ENCODE assay signal across 20 cellular contexts in genomic region chr13:52009985-52010384, GRCh38. TPM values are rescaled to one million over a fixed set of nuclear protein-coding genes. Genes with fewer than 3 reads are reported as not detected.
DNase-seq lines count a peak whose midpoint lies in the region; ATAC-seq and TF ChIP-seq lines count a peak whose summit lies in the region.
"Had no signal": no experiment of that assay in that cellular context is flagged by ENCODE, and none has a peak within 500 bp of the region (broad histone marks: within the 10 kb centered on the region; RNA-seq: fewer than 3 reads in every experiment).

No MANE protein-coding gene starts in this region.

- H3K4ac ChIP-seq in H9 (ENCODE audit: low read depth, low read length), result no peak overlapping the region

- peaks cover 8% of the 10 kb centered on the region for H3K23me2 ChIP-seq in H9 (ENCODE audit: insufficient read length, low read depth, low read length, poor library complexity, severe bottlenecking)

- H3K79me2 ChIP-seq in H9 (ENCODE audit: insufficient read depth, low read length), result peaks cover 9% of the 10 kb centered on the region; the same call in 1 of the 2 replicates

- H2BK20ac ChIP-seq in H9 (ENCODE audit: low read depth, low read length, poor library complexity, severe bottlenecking), result no peak overlapping the region

- H3K27ac Mint-ChIP-seq in CD4-positive, CD25-positive, alpha-beta regulatory T cell, result no peak overlapping the region
- H3K27ac Mint-ChIP-seq in H9 (no peak overlapping the region), brain (peak overlapping the region in 1 of 5 experiments; percentile 61), chondrocyte (ENCODE audit: unreplicated experiment) (no peak overlapping the region)
- no peak overlapping the region for H3K27ac Mint-ChIP-seq in naive thymus-derived CD4-positive, alpha-beta T cell
- H3K27ac Mint-ChIP-seq: activated CD8-positive, alpha-beta T cell treated with anti-CD3 and anti-CD28 coated beads for 36 hours had no signal

- no peak overlapping the region for H3K4me3 ChIP-seq in CD4-positive, CD25-positive, alpha-beta regulatory T cell (ENCODE audit: low read depth, low read length)
- H3K4me3 ChIP-seq in naive thymus-derived CD4-positive, alpha-beta T cell (ENCODE audit: low read length), result no peak overlapping the region
- H3K4me3 ChIP-seq: colonic mucosa had no signal

- no peak overlapping the region for H3T11ph ChIP-seq in H9 (ENCODE audit: low read length)

- H4K8ac ChIP-seq in H9 (replicated peaks; ENCODE audit: insufficient read length, low read depth, low read length), result no peak overlapping the region

- intact Hi-C loops in naive thymus-derived CD4-positive, alpha-beta T cell (cut with micrococcal nuclease), result loop anchor here (5.0 kb wide), 4 partner anchors 183 to 607 kb away; partner anchors contain the start of gene THSD1 (in 1 of the 2)

- peaks cover 0 to 4% (median 0%) of the 10 kb centered on the region in 7 donors for H3K9me3 Mint-ChIP-seq in CD4-positive, CD25-positive, alpha-beta regulatory T cell
- peaks cover 2 to 3% of the 10 kb centered on the region in 2 experiments; a peak in 2 of 5 replicates for H3K9me3 Mint-ChIP-seq in H9
- H3K9me3 Mint-ChIP-seq in brain, result no peaks in the 10 kb centered on the region
- no peaks in the 10 kb centered on the region for H3K9me3 Mint-ChIP-seq in naive thymus-derived CD4-positive, alpha-beta T cell
- no peaks in the 10 kb centered on the region for H3K9me3 Mint-ChIP-seq in chondrocyte (ENCODE audit: low read depth)
- H3K9me3 Mint-ChIP-seq: activated CD8-positive, alpha-beta T cell treated with anti-CD3 and anti-CD28 coated beads for 36 hours had no signal

- no peaks in the 10 kb centered on the region for H3K36me3 Mint-ChIP-seq in CD4-positive, CD25-positive, alpha-beta regulatory T cell
- H3K36me3 Mint-ChIP-seq in H9 (ENCODE audit: insufficient read depth in 1 of 3, low read depth in 3 of 3) (peaks cover 8% of the 10 kb centered on the region in 3 experiments; a peak in 5 of 7 replicates), brain (peaks cover 12% of the 10 kb centered on the region), chondrocyte (ENCODE audit: low read depth) (no peaks in the 10 kb centered on the region)
- H3K36me3 Mint-ChIP-seq in naive thymus-derived CD4-positive, alpha-beta T cell, result peaks cover 0 to 8% (median 0%) of the 10 kb centered on the region in 5 donors

- DNase-seq in CD4-positive, CD25-positive, alpha-beta regulatory T cell, result no peak
- DNase-seq in H9 (no peak), chondrocyte (ENCODE audit: low spot score) (no peak), DMS153 treated with DMSO at 0.1 percent for 48 hours (lab: John Stamatoyannopoulos, UW; ENCODE audit: unreplicated experiment) (no peak), NCI-H1092 (lab: John Stamatoyannopoulos, UW) (no peak)
- no peak for DNase-seq in naive thymus-derived CD4-positive, alpha-beta T cell
- DNase-seq: activated CD8-positive, alpha-beta T cell treated with anti-CD3 and anti-CD28 coated beads for 36 hours; activated gamma-delta T cell; colonic mucosa; DMS 273 treated with DMSO at 0.1 percent for 48 hours; GM23248; NCI-H1694; NCI-H510A; SIG-M5; small intestine had no signal

- H3K14ac ChIP-seq in H9 (ENCODE audit: insufficient read depth, low read length), result no peak overlapping the region

- H2AFZ ChIP-seq in H9 (ENCODE audit: low read length), result no peak overlapping the region
- H2AFZ ChIP-seq: GM23248 had no signal

- peaks cover 38% of the 10 kb centered on the region for H3K27me3 Mint-ChIP-seq in CD4-positive, CD25-positive, alpha-beta regulatory T cell
- H3K27me3 Mint-ChIP-seq in H9 (ENCODE audit: low read depth) (peaks cover 26% of the 10 kb centered on the region), brain (peaks cover 13% of the 10 kb centered on the region), chondrocyte (ENCODE audit: low read depth) (no peaks in the 10 kb centered on the region)
- peaks cover 14 to 44% (median 23%) of the 10 kb centered on the region in 5 donors for H3K27me3 Mint-ChIP-seq in naive thymus-derived CD4-positive, alpha-beta T cell

- CTCF ChIA-PET in naive thymus-derived CD4-positive, alpha-beta T cell (lab: Charles Lee), result interaction anchor here (0.8 kb wide), 1 partner anchor 209 kb away, joined by 3 read pairs; no protein-coding TSS in a partner anchor

- no peaks in the 10 kb centered on the region for H4K20me1 ChIP-seq in H9 (ENCODE audit: control insufficient read depth, insufficient read depth, insufficient read length)

- H4K5ac ChIP-seq in H9 (ENCODE audit: insufficient read length, low read depth, low read length), result no peak overlapping the region

- peaks cover 30% of the 10 kb centered on the region for H3K4me1 ChIP-seq in CD4-positive, CD25-positive, alpha-beta regulatory T cell (ENCODE audit: control insufficient read depth, insufficient read depth, low read length, poor library complexity, severe bottlenecking)
- no peaks in the 10 kb centered on the region for H3K4me1 ChIP-seq in H9 (ENCODE audit: insufficient read depth, low read length)
- H3K4me1 ChIP-seq in naive thymus-derived CD4-positive, alpha-beta T cell (ENCODE audit: control insufficient read depth in 2 of 2, insufficient read depth in 2 of 2, low read length in 2 of 2), result peaks cover 9 to 16% of the 10 kb centered on the region in 2 donors

- H3K4me1 Mint-ChIP-seq in CD4-positive, CD25-positive, alpha-beta regulatory T cell, result peaks cover 10 to 24% (median 15%) of the 10 kb centered on the region in 4 donors
- H3K4me1 Mint-ChIP-seq in H9 (peaks cover 15 to 16% of the 10 kb centered on the region in 2 experiments; a peak in 3 of 4 replicates), brain (peaks cover 48% of the 10 kb centered on the region), chondrocyte (ENCODE audit: low read depth) (peaks cover 26% of the 10 kb centered on the region)
- peaks cover 11 to 27% (median 19%) of the 10 kb centered on the region in 7 donors for H3K4me1 Mint-ChIP-seq in naive thymus-derived CD4-positive, alpha-beta T cell

- no CpG with 5 or more reads among the region's 4 CpGs for WGBS in H9 (ENCODE audit: extremely low coverage, insufficient read length, low lambda C conversion rate)

- no peaks in the 10 kb centered on the region for H3K79me1 ChIP-seq in H9 (ENCODE audit: insufficient read depth, low read depth, low read length, poor library complexity, severe bottlenecking)

- TF ChIP-seq CTCF in H9 (conservative IDR thresholded peaks at IDR 0.05), result no peak
- no peak for TF ChIP-seq CTCF in brain (conservative IDR thresholded peaks at IDR 0.05)
- TF ChIP-seq CTCF in chondrocyte (IDR thresholded peaks at IDR 0.05), result no peak

- H3K36me3 ChIP-seq in CD4-positive, CD25-positive, alpha-beta regulatory T cell (ENCODE audit: control insufficient read depth, insufficient read depth, low read length), result no peaks in the 10 kb centered on the region
- H3K36me3 ChIP-seq in naive thymus-derived CD4-positive, alpha-beta T cell (ENCODE audit: control insufficient read depth in 2 of 3, insufficient read depth in 3 of 3, low read length in 3 of 3), result peaks cover 0 to 8% (median 0%) of the 10 kb centered on the region in 3 experiments
- H3K36me3 ChIP-seq: ascending aorta, colonic mucosa, thoracic aorta had no signal

- H2BK120ac ChIP-seq in H9 (ENCODE audit: low read depth, low read length, poor library complexity, severe bottlenecking), result no peak overlapping the region

- no peak overlapping the region for H3K27ac ChIP-seq in CD4-positive, CD25-positive, alpha-beta regulatory T cell (ENCODE audit: insufficient read depth, low read length, poor library complexity, severe bottlenecking)
- H3K27ac ChIP-seq in H9 (ENCODE audit: insufficient read length, low read depth, low read length), result no peak overlapping the region
- H3K27ac ChIP-seq in naive thymus-derived CD4-positive, alpha-beta T cell (ENCODE audit: low read depth, low read length), result no peak overlapping the region
- H3K27ac ChIP-seq: ascending aorta, colonic mucosa, epithelial cell of prostate, GM23248, thoracic aorta had no signal

- H2BK15ac ChIP-seq in H9 (ENCODE audit: low read depth, low read length), result no peak overlapping the region

- H3K23ac ChIP-seq in H9 (ENCODE audit: insufficient read length, low read depth, low read length), result no peak overlapping the region

- H3K9ac ChIP-seq in H9 (ENCODE audit: extremely low read depth, insufficient read length, low read length), result no peak overlapping the region
- H3K9ac ChIP-seq: GM23248 had no signal

- no peak overlapping the region for H2BK5ac ChIP-seq in H9 (ENCODE audit: insufficient read length, low read length)

- no peak overlapping the region for H2AK5ac ChIP-seq in H9 (ENCODE audit: insufficient read length, low read length)

- H3K9me3 ChIP-seq in CD4-positive, CD25-positive, alpha-beta regulatory T cell (ENCODE audit: control insufficient read depth in 2 of 2, low read length in 2 of 2), result no peaks in the 10 kb centered on the region
- no peaks in the 10 kb centered on the region for H3K9me3 ChIP-seq in H9 (ENCODE audit: control insufficient read depth, low read depth, low read length)
- no peaks in the 10 kb centered on the region for H3K9me3 ChIP-seq in naive thymus-derived CD4-positive, alpha-beta T cell (ENCODE audit: control insufficient read depth in 2 of 3, low read length in 3 of 3)
- H3K9me3 ChIP-seq: ascending aorta, colonic mucosa, thoracic aorta had no signal

- POLR2A ChIA-PET in naive thymus-derived CD4-positive, alpha-beta T cell (lab: Charles Lee), result interaction anchor here (0.6 kb wide), 1 partner anchor 46 kb away, joined by 3 read pairs; no protein-coding TSS in a partner anchor

- H4K91ac ChIP-seq in H9 (ENCODE audit: insufficient read length, low read depth, low read length), result no peak overlapping the region

- no peak overlapping the region for H3K4me2 ChIP-seq in H9 (ENCODE audit: insufficient read depth, insufficient read length, low read length)

- no peak overlapping the region for H3K18ac ChIP-seq in H9 (ENCODE audit: insufficient read length, low read depth, low read length)

- H2BK12ac ChIP-seq in H9 (ENCODE audit: insufficient read length, low read depth, low read length), result no peak overlapping the region

- peak overlapping the region; percentile 36 to 99 (median 89) for H3K4me3 Mint-ChIP-seq in CD4-positive, CD25-positive, alpha-beta regulatory T cell
- H3K4me3 Mint-ChIP-seq in H9 (peak overlapping the region; percentile 32 to 97; a peak in 4 of 5 replicates), brain (peak overlapping the region; percentile 96 to 100 (median 99)), chondrocyte (ENCODE audit: unreplicated experiment) (no peak overlapping the region)
- peak overlapping the region in 8 of 10 donors; percentile 6 to 99 (median 69) for H3K4me3 Mint-ChIP-seq in naive thymus-derived CD4-positive, alpha-beta T cell
- H3K4me3 Mint-ChIP-seq: activated CD8-positive, alpha-beta T cell treated with anti-CD3 and anti-CD28 coated beads for 36 hours had no signal

- no peak for ATAC-seq in CD4-positive, CD25-positive, alpha-beta regulatory T cell (ENCODE audit: low read depth in 2 of 2)
- no peak for ATAC-seq in naive thymus-derived CD4-positive, alpha-beta T cell
- ATAC-seq in GM21423 (IDR thresholded peaks at IDR 0.05; ENCODE audit: unreplicated experiment), result no peak
- ATAC-seq: activated CD8-positive, alpha-beta T cell treated with anti-CD3 and anti-CD28 coated beads for 36 hours had no signal

- H3K56ac ChIP-seq in H9 (ENCODE audit: insufficient read length, low read depth, low read length), result no peak overlapping the region

- peaks cover 29% of the 10 kb centered on the region for H3K27me3 ChIP-seq in CD4-positive, CD25-positive, alpha-beta regulatory T cell (ENCODE audit: control insufficient read depth, insufficient read depth, low read length)
- peaks cover 12% of the 10 kb centered on the region; the same call in 1 of the 2 replicates for H3K27me3 ChIP-seq in H9 (ENCODE audit: insufficient read depth, low read length)
- no peaks in the 10 kb centered on the region for H3K27me3 ChIP-seq in naive thymus-derived CD4-positive, alpha-beta T cell (ENCODE audit: control insufficient read depth in 2 of 2, insufficient read depth in 2 of 2, low read length in 2 of 2)
- H3K27me3 ChIP-seq: ascending aorta, colonic mucosa had no signal

RNA-seq across cellular contexts. Expression of gene ATP7B, which starts 1.3 kb away (rescaled TPM):
- 1.4 TPM for total RNA-seq in CD4-positive, CD25-positive, alpha-beta regulatory T cell
- polyA plus RNA-seq in CD4-positive, CD25-positive, alpha-beta regulatory T cell, result under 1 TPM; 0.18 to 0.59 (median 0.28) TPM
- total RNA-seq in H9 (2021), result 5.0 and 5.8 TPM in 2 replicates
- polyA plus RNA-seq in brain (ENCODE audit: insufficient read depth, low read depth, low replicate concordance), result 1.9 TPM
- total RNA-seq in naive thymus-derived CD4-positive, alpha-beta T cell, result 1 to 10 TPM in 4 of 5 experiments, under 1 TPM in 1; 0.48 to 1.4 (median 1.3) TPM
- polyA plus RNA-seq in naive thymus-derived CD4-positive, alpha-beta T cell, result under 1 TPM; 0.18 to 0.23 TPM
- 11.9 to 16.8 TPM (median 16.6 TPM) in 3 replicates for total RNA-seq in chondrocyte

RNA-seq across cellular contexts. Expression of gene ALG11, which starts 2.2 kb away (rescaled TPM):
- total RNA-seq in CD4-positive, CD25-positive, alpha-beta regulatory T cell, result 24.6 TPM
- 10 to 100 TPM; 19.2 to 27.6 (median 23.4) TPM for polyA plus RNA-seq in CD4-positive, CD25-positive, alpha-beta regulatory T cell
- total RNA-seq in H9 (2021) (35.5 and 46.6 TPM in 2 replicates), chondrocyte (49.2 to 56.9 TPM (median 49.8 TPM) in 3 replicates)
- polyA plus RNA-seq in brain (ENCODE audit: insufficient read depth, low read depth, low replicate concordance), result 5.1 TPM
- total RNA-seq in naive thymus-derived CD4-positive, alpha-beta T cell, result 10 to 100 TPM; 29.3 to 45.6 (median 38.3) TPM
- 10 to 100 TPM; 22.6 to 31.5 TPM for polyA plus RNA-seq in naive thymus-derived CD4-positive, alpha-beta T cell

RNA-seq across cellular contexts. Expression of gene UTP14C, which starts 14.5 kb away (rescaled TPM):
- 4.0 TPM for total RNA-seq in CD4-positive, CD25-positive, alpha-beta regulatory T cell
- polyA plus RNA-seq in CD4-positive, CD25-positive, alpha-beta regulatory T cell, result 1 to 10 TPM in 3 of 4 donors, under 1 TPM in 1; 0.97 to 2.9 (median 1.5) TPM
- 19.8 and 21.4 TPM in 2 replicates for total RNA-seq in H9 (2021)
- 4.9 TPM for polyA plus RNA-seq in brain (ENCODE audit: insufficient read depth, low read depth, low replicate concordance)
- 10 to 100 TPM in 3 of 5 experiments, 1 to 10 TPM in 2; 4.2 to 17.2 (median 12.9) TPM for total RNA-seq in naive thymus-derived CD4-positive, alpha-beta T cell
- 1 to 10 TPM; 2.0 to 3.5 TPM for polyA plus RNA-seq in naive thymus-derived CD4-positive, alpha-beta T cell
- 22.3 to 27.6 TPM (median 24.4 TPM) in 3 replicates for total RNA-seq in chondrocyte
